In genomic region chr19:48965806-48966540, GRCh38 we compare ENCODE assay signal across 8 cellular contexts. TPM values are rescaled to one million over a fixed set of nuclear protein-coding genes. Genes with fewer than 3 reads are reported as not detected.
DNase-seq lines count a peak whose midpoint lies in the region; ATAC-seq and TF ChIP-seq lines count a peak whose summit lies in the region.

No MANE protein-coding gene starts in this region.

- no peak for TF ChIP-seq RAD21 in SK-N-SH (IDR thresholded peaks at IDR 0.05; ENCODE audit: low read length)

- H4K20me1 ChIP-seq in SK-N-SH (ENCODE audit: insufficient read depth) (peaks cover 18% of the 10 kb centered on the region), osteoblast (ENCODE audit: insufficient read depth, low read length) (peaks cover 29% of the 10 kb centered on the region)

- no peaks in the 10 kb centered on the region for H3K9me2 ChIP-seq in SK-N-SH

- no peak overlapping the region for H2AFZ ChIP-seq in SK-N-SH (ENCODE audit: low read depth)
- H2AFZ ChIP-seq in osteoblast (ENCODE audit: low read length): no peak overlapping the region

- TF ChIP-seq CTCF in NB4 (IDR thresholded peaks at IDR 0.05; ENCODE audit: low read depth, low read length) (no peak), SK-N-SH (IDR thresholded peaks at IDR 0.05) (no peak), osteoblast (IDR thresholded peaks at IDR 0.05; ENCODE audit: extremely low read depth, low read depth, low read length) (no peak)

- H3K9me3 Mint-ChIP-seq in activated naive CD4-positive, alpha-beta T cell treated with anti-CD3 and anti-CD28 coated beads, Interleukin-2, amount 50 U/mL, for 72 hours: no peaks in the 10 kb centered on the region

- H3K27me3 ChIP-seq in SK-N-SH (ENCODE audit: insufficient read depth): no peaks in the 10 kb centered on the region
- no peaks in the 10 kb centered on the region for H3K27me3 ChIP-seq in osteoblast (ENCODE audit: insufficient read depth, low read length)
- H3K27me3 ChIP-seq in thymus (ENCODE audit: control insufficient read depth, insufficient read depth): no peaks in the 10 kb centered on the region

- TF ChIP-seq EP300 in SK-N-SH (IDR thresholded peaks at IDR 0.05; ENCODE audit: borderline replicate concordance in 1 of 2, low read depth in 1 of 2, low read length in 1 of 2): no peak

- peaks cover 19% of the 10 kb centered on the region for H3K79me2 ChIP-seq in SK-N-SH (ENCODE audit: insufficient read depth)
- peaks cover 19% of the 10 kb centered on the region for H3K79me2 ChIP-seq in osteoblast (ENCODE audit: insufficient read depth, low read length)

- no peaks in the 10 kb centered on the region for H3K9me3 ChIP-seq in SK-N-SH
- H3K9me3 ChIP-seq in osteoblast (ENCODE audit: low read depth, low read length): no peaks in the 10 kb centered on the region
- H3K9me3 ChIP-seq in thymus (ENCODE audit: control insufficient read depth): no peaks in the 10 kb centered on the region

- peaks cover 19 to 22% of the 10 kb centered on the region in 2 donors for H3K36me3 Mint-ChIP-seq in activated naive CD4-positive, alpha-beta T cell treated with anti-CD3 and anti-CD28 coated beads, Interleukin-2, amount 50 U/mL, for 72 hours

- peak overlapping the region; percentile 70 to 72 for H3K27ac ChIP-seq in SK-N-SH (ENCODE audit: low read depth in 2 of 2, low read length in 1 of 2)
- H3K27ac ChIP-seq in osteoblast (ENCODE audit: low read depth, low read length): peak overlapping the region; percentile 88
- H3K27ac ChIP-seq in thymus (ENCODE audit: low read depth): peak overlapping the region; percentile 92

- H3F3A ChIP-seq in SK-N-SH (replicated peaks; ENCODE audit: insufficient read depth): peaks cover 52% of the 10 kb centered on the region

- H3K4me2 ChIP-seq in SK-N-SH: peak overlapping the region; percentile 98
- H3K4me2 ChIP-seq in osteoblast (ENCODE audit: insufficient read depth, low read length): peak overlapping the region; percentile 87

- POLR2A ChIA-PET in SK-N-SH (lab: Yijun Ruan, JAX): interaction anchor here (0.8 to 0.9 kb wide), 2 partner anchors 11 to 27 kb away, joined by 3 read pairs; partner anchors contain the start of genes GYS1 and RUVBL2

- ATAC-seq in GM21717 (IDR thresholded peaks at IDR 0.05; ENCODE audit: unreplicated experiment): peak; percentile 14
- ATAC-seq in activated naive CD4-positive, alpha-beta T cell treated with anti-CD3 and anti-CD28 coated beads, Interleukin-2, amount 50 U/mL, for 72 hours: peak; percentile 30 to 48

- CTCF ChIA-PET in SK-N-SH (lab: Yijun Ruan, JAX): interaction anchor here (0.6 to 3.9 kb wide), 7 partner anchors 27 to 213 kb away, joined by 3 to 12 read pairs (median 6); partner anchors contain the start of genes GYS1, HSD17B14 and RUVBL2

- H3K4me3 ChIP-seq in NB4 (ENCODE audit: low read depth, low read length): peak overlapping the region; percentile 97
- H3K4me3 ChIP-seq in SK-N-SH (ENCODE audit: low read depth in 2 of 2, low read length in 1 of 2): peak overlapping the region; percentile 68 to 74
- H3K4me3 ChIP-seq in osteoblast (ENCODE audit: insufficient read depth, low read length): peak overlapping the region; percentile 88
- peak overlapping the region; percentile 73 for H3K4me3 ChIP-seq in thymus (ENCODE audit: low read length)

- 9% methylated on average over 34 of the region's 36 CpGs for WGBS in SK-N-SH (ENCODE audit: low lambda C conversion rate)
- WGBS in thymus: 16% methylated on average over 36 of the region's 36 CpGs

- H3K36me3 ChIP-seq in SK-N-SH (replicated peaks in 1 of 2; ENCODE audit: control insufficient read depth in 1 of 2, insufficient read depth in 2 of 2, low read length in 1 of 2) (peaks cover 13 to 27% of the 10 kb centered on the region in 2 experiments), osteoblast (ENCODE audit: insufficient read depth, low read length) (peaks cover 26% of the 10 kb centered on the region), thymus (ENCODE audit: control insufficient read depth, insufficient read depth) (peaks cover 35% of the 10 kb centered on the region)

- DNase-seq in COR-L47 (lab: John Stamatoyannopoulos, UW) (peak; percentile 77), NB4 (ENCODE audit: low read depth) (peak; percentile 88), SK-N-SH (peak; percentile 82), glomerular visceral epithelial cell (ENCODE audit: extremely low spot score) (peak; percentile 82), osteoblast (ENCODE audit: insufficient read length, low spot score, missing footprints) (peak; percentile 87)
- DNase-seq in activated naive CD4-positive, alpha-beta T cell treated with anti-CD3 and anti-CD28 coated beads, Interleukin-2, amount 50 U/mL, for 72 hours (ENCODE audit: low spot score in 2 of 2): peak in 1 of 2 donors; percentile 83

- no peak for TF ChIP-seq POLR2A in NB4 (IDR thresholded peaks at IDR 0.05; ENCODE audit: extremely low read depth, insufficient read length)

- H3K4me1 ChIP-seq in SK-N-SH (ENCODE audit: control insufficient read depth in 1 of 2, insufficient read depth in 2 of 2, low read depth in 1 of 2, low read length in 1 of 2) (peaks cover 17 to 26% of the 10 kb centered on the region in 2 experiments; a peak in 3 of 4 replicates), osteoblast (ENCODE audit: insufficient read depth, low read length) (peaks cover 36% of the 10 kb centered on the region), thymus (ENCODE audit: control insufficient read depth, insufficient read depth, low read length) (peaks cover 31% of the 10 kb centered on the region)

- peak overlapping the region; percentile 92 for H3K9ac ChIP-seq in SK-N-SH

- H3K27ac Mint-ChIP-seq in activated naive CD4-positive, alpha-beta T cell treated with anti-CD3 and anti-CD28 coated beads, Interleukin-2, amount 50 U/mL, for 72 hours: peak overlapping the region; percentile 96 to 100

TF ChIP-seq in SK-N-SH, 30 proteins besides CTCF, POLR2A, EP300 and RAD21 (continues in another document):
- no peak for TF ChIP-seq RCOR1 (IDR thresholded peaks at IDR 0.05; ENCODE audit: low read length)
- no peak for TF ChIP-seq RXRA (IDR thresholded peaks at IDR 0.05; ENCODE audit: borderline replicate concordance, low read depth)
- TF ChIP-seq POLR2AphosphoS5 (IDR thresholded peaks at IDR 0.05; ENCODE audit: low read depth, low read length): peak; percentile 43; the same call in 1 of the 2 replicates
- no peak for TF ChIP-seq TAF1 (IDR thresholded peaks at IDR 0.05; ENCODE audit: borderline replicate concordance, low read depth, low read length)
- TF ChIP-seq YY1 (IDR thresholded peaks at IDR 0.05; ENCODE audit: low read depth): 0 out of 2 replicates have a peak, but pooled peaks have one; percentile 9
- TF ChIP-seq EZH2phosphoT487 (IDR thresholded peaks at IDR 0.05; ENCODE audit: borderline replicate concordance, low read depth): no peak
- TF ChIP-seq FOXJ3 (CRISPR knock-in tag; IDR thresholded peaks at IDR 0.05): no peak
- peak; percentile 92 for TF ChIP-seq MXI1 (IDR thresholded peaks at IDR 0.05; ENCODE audit: low read depth, low read length)
- peak; percentile 31; the same call in 1 of the 2 replicates for TF ChIP-seq MAX (IDR thresholded peaks at IDR 0.05; ENCODE audit: low read depth)

RNA-seq across cellular contexts. Expression of gene FTL, which starts 0.9 kb away (rescaled TPM):
- polyA plus RNA-seq in SK-N-SH (2012; rRNA removed) (587 and 875 TPM in 2 replicates), thymus (8,316 TPM)
- polyA plus RNA-seq in SK-N-SH (2012; cell fraction: cytosol; rRNA removed): 532 and 592 TPM in 2 replicates
- 164 and 250 TPM in 2 replicates for polyA plus RNA-seq in SK-N-SH (2012; cell fraction: nucleus; rRNA removed)
- total RNA-seq in activated naive CD4-positive, alpha-beta T cell treated with anti-CD3 and anti-CD28 coated beads, Interleukin-2, amount 50 U/mL, for 72 hours: 1,000 to 10,000 TPM; 1,148 to 2,898 TPM
- 3,966 and 4,197 TPM in 2 replicates for total RNA-seq in osteoblast

RNA-seq across cellular contexts. Expression of gene BAX, which starts 11.3 kb away (rescaled TPM):
- polyA plus RNA-seq in SK-N-SH (2012; rRNA removed) (278 and 640 TPM in 2 replicates), thymus (126 TPM)
- 233 and 284 TPM in 2 replicates for polyA plus RNA-seq in SK-N-SH (2012; cell fraction: cytosol; rRNA removed)
- polyA plus RNA-seq in SK-N-SH (2012; cell fraction: nucleus; rRNA removed): 332 and 395 TPM in 2 replicates
- total RNA-seq in activated naive CD4-positive, alpha-beta T cell treated with anti-CD3 and anti-CD28 coated beads, Interleukin-2, amount 50 U/mL, for 72 hours: 100 to 1,000 TPM; 191 to 711 TPM
- total RNA-seq in osteoblast: 78.4 and 78.9 TPM in 2 replicates

RNA-seq across cellular contexts. Expression of gene GYS1, which starts 27.1 kb away (rescaled TPM):
- polyA plus RNA-seq in SK-N-SH (2012; rRNA removed) (24.1 and 25.3 TPM in 2 replicates), thymus (22.2 TPM)
- 12.9 and 18.2 TPM in 2 replicates for polyA plus RNA-seq in SK-N-SH (2012; cell fraction: cytosol; rRNA removed)
- polyA plus RNA-seq in SK-N-SH (2012; cell fraction: nucleus; rRNA removed): 69.6 and 71.7 TPM in 2 replicates
- 100 to 1,000 TPM in 1 of 2 donors, 10 to 100 TPM in 1; 44.8 to 104 TPM for total RNA-seq in activated naive CD4-positive, alpha-beta T cell treated with anti-CD3 and anti-CD28 coated beads, Interleukin-2, amount 50 U/mL, for 72 hours
- total RNA-seq in osteoblast: 25.6 and 44.5 TPM in 2 replicates

RNA-seq across cellular contexts. Expression of gene RUVBL2, which starts 27.7 kb away (rescaled TPM):
- polyA plus RNA-seq in SK-N-SH (2012; rRNA removed): 411 and 459 TPM in 2 replicates
- polyA plus RNA-seq in SK-N-SH (2012; cell fraction: cytosol; rRNA removed): 196 and 298 TPM in 2 replicates
- polyA plus RNA-seq in SK-N-SH (2012; cell fraction: nucleus; rRNA removed): 340 and 467 TPM in 2 replicates
- 100 to 1,000 TPM; 135 to 160 TPM for total RNA-seq in activated naive CD4-positive, alpha-beta T cell treated with anti-CD3 and anti-CD28 coated beads, Interleukin-2, amount 50 U/mL, for 72 hours
- 113 and 122 TPM in 2 replicates for total RNA-seq in osteoblast
- polyA plus RNA-seq in thymus: 52.0 TPM

RNA-seq across cellular contexts. Expression of gene DHDH, which starts 32.5 kb away (rescaled TPM):
- 0.31 and 0.72 TPM in 2 replicates for polyA plus RNA-seq in SK-N-SH (2012; rRNA removed)
- polyA plus RNA-seq in SK-N-SH (2012; cell fraction: cytosol; rRNA removed): 0.30 and 0.34 TPM in 2 replicates
- 0.37 and 0.45 TPM in 2 replicates for polyA plus RNA-seq in SK-N-SH (2012; cell fraction: nucleus; rRNA removed)
- 1 to 10 TPM; 2.2 to 7.4 TPM for total RNA-seq in activated naive CD4-positive, alpha-beta T cell treated with anti-CD3 and anti-CD28 coated beads, Interleukin-2, amount 50 U/mL, for 72 hours
- 0.29 and 0.36 TPM in 2 replicates for total RNA-seq in osteoblast
- polyA plus RNA-seq in thymus: 1.0 TPM
